In genomic region chr12:97203408-97203807, GRCh38 we compare ENCODE assay signal across 10 cellular contexts.
"Had no signal": no experiment of that assay in that cellular context is flagged by ENCODE, and none has a peak within 500 bp of the region (broad histone marks: within the 10 kb centered on the region; RNA-seq: fewer than 3 reads in every experiment).

No MANE protein-coding gene starts in this region.

- H3K4me1 Mint-ChIP-seq: IgD-negative memory B cell had no signal

- ATAC-seq: HCT116, HepG2 had no signal

- H3K9me3 ChIP-seq: HAP-1 had no signal

- H2AFZ ChIP-seq: GM23248 had no signal

- H3K27ac ChIP-seq: GM23248, HL-60 had no signal

- H3K4me1 ChIP-seq: HAP-1 had no signal

- H3K36me3 ChIP-seq: HAP-1 had no signal

- H3K27ac Mint-ChIP-seq: HFFc6, IgD-negative memory B cell had no signal

- H3K4me3 Mint-ChIP-seq: HFFc6, IgD-negative memory B cell had no signal

- H3K9ac ChIP-seq: GM23248 had no signal

- H3K4me3 ChIP-seq: GM23248, HAP-1 had no signal

- DNase-seq: GM23248, GOT3, H7, HFFc6, KBM-7 had no signal
